ENCODE assay signal across 12 cellular contexts in genomic region chr1:208855403-208855802, GRCh38.
DNase-seq lines count a peak whose midpoint lies in the region; ATAC-seq and TF ChIP-seq lines count a peak whose summit lies in the region.
"Had no signal": no experiment of that assay in that cellular context is flagged by ENCODE, and none has a peak within 500 bp of the region (broad histone marks: within the 10 kb centered on the region; RNA-seq: fewer than 3 reads in every experiment).

No MANE protein-coding gene starts in this region.

- H3K27ac ChIP-seq in tibial nerve: no peak overlapping the region
- H3K27ac ChIP-seq: PC-9 had no signal

- H3K36me3 ChIP-seq in tibial nerve: no peaks in the 10 kb centered on the region

- no peak for TF ChIP-seq CTCF in tibial nerve (IDR thresholded peaks at IDR 0.05)

- no peaks in the 10 kb centered on the region for H3K9me3 ChIP-seq in tibial nerve

- H3K4me1 ChIP-seq in tibial nerve: no peaks in the 10 kb centered on the region

- H3K4me3 ChIP-seq in tibial nerve: no peak overlapping the region
- H3K4me3 ChIP-seq: PC-9 had no signal

- no peaks in the 10 kb centered on the region for H3K27me3 ChIP-seq in tibial nerve

- no peak for TF ChIP-seq EP300 in tibial nerve (IDR thresholded peaks at IDR 0.05)

- no peak for TF ChIP-seq POLR2A in tibial nerve (IDR thresholded peaks at IDR 0.05)

- no peak for DNase-seq in activated naive CD4-positive, alpha-beta T cell treated with Interleukin-2 at 50 U/mL for 16 hours
- DNase-seq in activated CD8-positive, alpha-beta memory T cell treated with anti-CD3 and anti-CD28 coated beads for 24 hours: no peak
- DNase-seq in tibial nerve (ENCODE audit: low spot score in 2 of 2) (no peak), anterior cingulate cortex (lab: John Stamatoyannopoulos, UW) (no peak)
- DNase-seq: EL, mesenchymal stem cell, PC-9, SW 1271 had no signal

- WGBS in tibial nerve, 2 donors: 47 to 55% methylated on average over 1 of the region's 1 CpG

- peak; percentile 92 for ATAC-seq in GM18502 (IDR thresholded peaks at IDR 0.05; ENCODE audit: poor library complexity, unreplicated experiment)
- peak; percentile 60 for ATAC-seq in GM19328 (IDR thresholded peaks at IDR 0.05; ENCODE audit: unreplicated experiment)
- ATAC-seq in GM21825 (IDR thresholded peaks at IDR 0.05; ENCODE audit: unreplicated experiment): peak; percentile 91
- ATAC-seq in HG03439 (IDR thresholded peaks at IDR 0.05; ENCODE audit: unreplicated experiment): peak; percentile 64
